In genomic region chr19:50804420-50805272, GRCh38 we compare ENCODE assay signal across 8 cellular contexts. TPM values are rescaled to one million over a fixed set of nuclear protein-coding genes. Genes with fewer than 3 reads are reported as not detected.
DNase-seq lines count a peak whose midpoint lies in the region; ATAC-seq and TF ChIP-seq lines count a peak whose summit lies in the region.

No MANE protein-coding gene starts in this region.

- H3K4me2 ChIP-seq in Loucy (ENCODE audit: low read depth, low read length, poor library complexity, severe bottlenecking) = peak overlapping the region; percentile 97

- H3K4me3 Mint-ChIP-seq in natural killer cell = peak overlapping the region; percentile 99

- no peaks in the 10 kb centered on the region for H3K27me3 Mint-ChIP-seq in natural killer cell (ENCODE audit: low read depth in 2 of 2)

- no peaks in the 10 kb centered on the region for H3K9me3 Mint-ChIP-seq in natural killer cell

- intact Hi-C loops in natural killer cell (cut with micrococcal nuclease) = loop anchor here (10.0 kb wide), 1 partner anchor 80 kb away; the partner anchor contains the start of gene CLEC11A

- no peak for TF ChIP-seq CTCF in Loucy (conservative IDR thresholded peaks at IDR 0.05; ENCODE audit: low read length)
- TF ChIP-seq CTCF in RWPE2 (IDR thresholded peaks at IDR 0.05; ENCODE audit: poor library complexity, severe bottlenecking) = no peak
- TF ChIP-seq CTCF in natural killer cell (IDR thresholded peaks at IDR 0.05) = no peak

- peaks cover 46% of the 10 kb centered on the region for H3K79me2 ChIP-seq in Loucy (ENCODE audit: insufficient read depth, low read length)

- H3K27me3 ChIP-seq in H7 (ENCODE audit: control insufficient read depth, insufficient read depth, low read length) (no peaks in the 10 kb centered on the region; the same call in 1 of the 2 replicates), Loucy (ENCODE audit: insufficient read depth, low read length, poor library complexity, severe bottlenecking) (no peaks in the 10 kb centered on the region), RWPE2 (ENCODE audit: insufficient read depth, poor library complexity, severe bottlenecking) (no peaks in the 10 kb centered on the region)

- H3K4me1 ChIP-seq in Loucy (ENCODE audit: insufficient read depth, low read length, poor library complexity, severe bottlenecking) = peaks cover 27% of the 10 kb centered on the region
- peaks cover 8% of the 10 kb centered on the region for H3K4me1 ChIP-seq in RWPE2 (ENCODE audit: insufficient read depth, poor library complexity, severe bottlenecking)

- peak overlapping the region; percentile 99 for H3K9ac ChIP-seq in Loucy (ENCODE audit: low read depth, low read length, poor library complexity, severe bottlenecking)

- H3F3A ChIP-seq in Loucy (ENCODE audit: low read depth) = no peaks in the 10 kb centered on the region

- peak overlapping the region; percentile 81 for H3K27ac ChIP-seq in RWPE2 (ENCODE audit: poor library complexity, severe bottlenecking)

- H2AFZ ChIP-seq in Loucy (ENCODE audit: low read length) = peak overlapping the region; percentile 92

- H3K27ac Mint-ChIP-seq in natural killer cell = peak overlapping the region; percentile 100

- H3K36me3 ChIP-seq in H7 (replicated peaks; ENCODE audit: control insufficient read depth, insufficient read depth, low read length) = peaks cover 23% of the 10 kb centered on the region
- peaks cover 20% of the 10 kb centered on the region; the same call in 1 of the 2 replicates for H3K36me3 ChIP-seq in Loucy (ENCODE audit: insufficient read depth, low read length)
- peaks cover 39% of the 10 kb centered on the region for H3K36me3 ChIP-seq in RWPE2 (ENCODE audit: low read depth)

- no peaks in the 10 kb centered on the region for H3K9me2 ChIP-seq in Loucy (replicated peaks; ENCODE audit: low read depth, low read length)

- peak; percentile 100 for DNase-seq in ELF-1 (ENCODE audit: low read depth, low spot score)
- peak; percentile 99 for DNase-seq in H7
- DNase-seq in RWPE2 (ENCODE audit: low spot score) = peak; percentile 98
- peak; percentile 93 for DNase-seq in activated effector memory CD4-positive, alpha-beta T cell treated with Interleukin-2 at 50 U/mL for 16 hours
- peak; percentile 99 for DNase-seq in fibroblast of peridontal ligament (ENCODE audit: extremely low read depth)
- peak; percentile 97 for DNase-seq in natural killer cell
- DNase-seq in stimulated activated naive CD4-positive, alpha-beta T cell (lab: John Stamatoyannopoulos, UW) = peak; percentile 89 to 99 (median 97)

- H4K20me1 ChIP-seq in Loucy (ENCODE audit: insufficient read depth, low read length, poor library complexity, severe bottlenecking) = peaks cover 36% of the 10 kb centered on the region

- peaks cover 23 to 43% of the 10 kb centered on the region in 2 donors for H3K4me1 Mint-ChIP-seq in natural killer cell

- H3K4me3 ChIP-seq in H7 (ENCODE audit: insufficient read depth, low read depth, low read length) (peak overlapping the region; percentile 99), Loucy (ENCODE audit: low read length, poor library complexity, severe bottlenecking) (peak overlapping the region; percentile 97), RWPE2 (ENCODE audit: severe bottlenecking) (peak overlapping the region; percentile 97)

- H3K9me3 ChIP-seq in Loucy (ENCODE audit: insufficient read depth, low read depth, low read length) (no peaks in the 10 kb centered on the region), RWPE2 (ENCODE audit: severe bottlenecking) (no peaks in the 10 kb centered on the region)

- H3K36me3 Mint-ChIP-seq in natural killer cell = no peaks in the 10 kb centered on the region

- ATAC-seq in RWPE2 (ENCODE audit: low read depth) = peak; percentile 92
- ATAC-seq in natural killer cell = peak; percentile 94 to 98 (median 95)

RNA-seq across cellular contexts. Expression of gene ACP4, which starts 14.4 kb away (rescaled TPM):
- not detected in 2 replicates for total RNA-seq in H7 (2014; rRNA removed; shearing (Covaris generic))
- not detected for total RNA-seq in natural killer cell

RNA-seq across cellular contexts. Expression of gene KLK1, which starts 18.9 kb away (rescaled TPM):
- not detected in 2 replicates for total RNA-seq in H7 (2014; rRNA removed; shearing (Covaris generic))
- total RNA-seq in natural killer cell = not detected

RNA-seq across cellular contexts. Expression of gene KLK15, which starts 28.7 kb away (rescaled TPM):
- total RNA-seq in H7 (2014; rRNA removed; shearing (Covaris generic)) = not detected in 2 replicates
- total RNA-seq in natural killer cell = not detected

RNA-seq across cellular contexts. Expression of gene GPR32, which starts 34.4 kb away (rescaled TPM):
- not detected in 2 replicates for total RNA-seq in H7 (2014; rRNA removed; shearing (Covaris generic))
- not detected for total RNA-seq in natural killer cell

RNA-seq across cellular contexts. Expression of gene KLK3, which starts 50.1 kb away (rescaled TPM):
- total RNA-seq in H7 (2014; rRNA removed; shearing (Covaris generic)) = not detected in 2 replicates
- total RNA-seq in natural killer cell = not detected

Comparison
In these comparisons a context has a peak if more than half of its experiments do, and no peak if none do; other contexts are left out.
1. Peak in every context shown above with its lines: DNase-seq, ATAC-seq, H3K4me3 ChIP-seq and H3K27ac ChIP-seq.